1 cellular context compared by ENCODE assay signal in genomic region chr22:17699696-17700330, GRCh38.
TF ChIP-seq lines count a peak whose summit lies in the region.

No MANE protein-coding gene starts in this region.

TF ChIP-seq in GM23338, 12 proteins besides CTCF, POLR2A, EP300 and RAD21 (continued from another document):
- TF ChIP-seq ZNF462 (CRISPR knock-in tag; IDR thresholded peaks at IDR 0.05) (no peak), POLR2AphosphoS5 (IDR thresholded peaks at IDR 0.05; ENCODE audit: low read depth) (no peak), NANOG (IDR thresholded peaks at IDR 0.05; ENCODE audit: borderline replicate concordance) (no peak), ETS1 (IDR thresholded peaks at IDR 0.05) (no peak), JUNB (IDR thresholded peaks at IDR 0.05; ENCODE audit: unreplicated experiment) (no peak), ZNF331 (CRISPR knock-in tag; IDR thresholded peaks at IDR 0.05; ENCODE audit: low read depth) (no peak), EZH2phosphoT487 (IDR thresholded peaks at IDR 0.05; ENCODE audit: unreplicated experiment) (no peak), CREB1 (CRISPR knock-in tag; IDR thresholded peaks at IDR 0.05; ENCODE audit: low read depth) (no peak), STAT1 (IDR thresholded peaks at IDR 0.05; ENCODE audit: unreplicated experiment) (no peak), EZH2 (IDR thresholded peaks at IDR 0.05; ENCODE audit: low read depth, unreplicated experiment) (no peak), ZNF114 (CRISPR knock-in tag; IDR thresholded peaks at IDR 0.05) (no peak)
